Comparison of ENCODE assay signal across 12 cellular contexts in the genomic region with DNA sequence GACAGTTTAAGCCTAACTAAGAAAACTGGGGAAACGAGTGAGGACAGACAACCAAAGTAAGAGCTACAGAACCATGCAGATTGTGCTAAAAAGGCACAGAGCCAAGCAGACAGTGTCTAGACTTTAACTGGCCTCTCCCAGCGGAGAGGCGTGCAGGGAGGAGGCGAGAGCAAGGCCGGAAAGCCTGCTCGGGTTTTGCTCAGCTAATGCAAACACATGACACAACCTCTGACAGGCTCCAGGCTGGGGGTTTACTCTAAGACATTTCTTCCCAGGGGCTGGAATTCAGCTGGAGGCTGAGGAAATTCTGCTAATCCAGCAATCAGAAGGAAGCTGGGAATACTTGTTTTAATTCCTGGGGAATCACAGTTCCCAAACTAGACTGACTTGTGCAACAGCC. TPM values are rescaled to one million over a fixed set of nuclear protein-coding genes. Genes with fewer than 3 reads are reported as not detected.
DNase-seq lines count a peak whose midpoint lies in the region; ATAC-seq, FAIRE-seq and TF ChIP-seq lines count a peak whose summit lies in the region.
"Had no signal": no experiment of that assay in that cellular context is flagged by ENCODE, and none has a peak within 500 bp of the region (broad histone marks: within the 10 kb centered on the region; RNA-seq: fewer than 3 reads in every experiment).

No MANE protein-coding gene starts in this region.

- H3K36me3 ChIP-seq in HUES64 (ENCODE audit: insufficient read depth, low read length) (peaks cover 57% of the 10 kb centered on the region), endothelial cell of umbilical vein (ENCODE audit: control insufficient read depth in 2 of 2, extremely low read depth in 1 of 2, insufficient read depth in 2 of 2, low read length in 2 of 2) (peaks cover 4 to 11% of the 10 kb centered on the region in 2 experiments), skeletal muscle satellite cell (ENCODE audit: insufficient read depth, low read length) (peaks cover 80% of the 10 kb centered on the region)

- peak overlapping the region; percentile 64 for H3K4me2 ChIP-seq in endothelial cell of umbilical vein (ENCODE audit: insufficient read depth, low read length)
- peak overlapping the region; percentile 1 for H3K4me2 ChIP-seq in skeletal muscle satellite cell (ENCODE audit: low read length)

- POLR2A ChIA-PET in endothelial cell of umbilical vein (lab: Charles Lee), result interaction anchor here (1.1 kb wide), 2 partner anchors 10 to 12 kb away, joined by 4 to 10 read pairs; a partner anchor contains a TSS

- no peak for ATAC-seq in HG02870 (IDR thresholded peaks at IDR 0.05; ENCODE audit: unreplicated experiment)

- H3K27ac ChIP-seq in HUES64 (ENCODE audit: low read depth, low read length) (no peak overlapping the region), endothelial cell of umbilical vein (ENCODE audit: insufficient read depth, low read depth, low read length) (peak overlapping the region; percentile 91)

- CTCF ChIA-PET in endothelial cell of umbilical vein (lab: Charles Lee), result interaction anchor here (1.1 to 24.8 kb wide), 6 partner anchors 10 to 120 kb away, joined by 4 to 367 read pairs (median 8); a partner anchor contains a TSS
- CTCF ChIA-PET in activated naive CD4-positive, alpha-beta T cell treated with anti-CD3 and anti-CD28 coated beads, Interleukin-2, amount 10 ng/mL, durations not matched to agents 7 days and 5 days (lab: Charles Lee), result no interaction called here

- H3K4me1 Mint-ChIP-seq in activated naive CD4-positive, alpha-beta T cell treated with anti-CD3 and anti-CD28 coated beads, Interleukin-2, amount 10 ng/mL, durations not matched to agents 7 days and 5 days, result no peaks in the 10 kb centered on the region
- H3K4me1 Mint-ChIP-seq: IgD-negative memory B cell had no signal

- dilution Hi-C loops in endothelial cell of umbilical vein (cut with MboI; ENCODE audit: extremely low pct_ligation_motif_present, low sequenced_read_pairs), result no loop called here

- no peak overlapping the region for H2AFZ ChIP-seq in endothelial cell of umbilical vein (ENCODE audit: low read depth, low read length)

- no TSS peak for BruUV-seq in endothelial cell of umbilical vein (replicated peaks; lab: Mats Ljungman, UMichigan)

- H3K4me1 ChIP-seq in HUES64 (ENCODE audit: insufficient read depth, low read length), result peaks cover 39% of the 10 kb centered on the region
- peaks cover 66% of the 10 kb centered on the region for H3K4me1 ChIP-seq in endothelial cell of umbilical vein (ENCODE audit: control insufficient read depth, extremely low read depth, insufficient read depth, low read length)
- H3K4me1 ChIP-seq in skeletal muscle satellite cell (ENCODE audit: control insufficient read depth, insufficient read depth, low read length), result peaks cover 78% of the 10 kb centered on the region

- DNase-seq in endothelial cell of umbilical vein (ENCODE audit: low read depth, low spot score), result peak; percentile 95
- peak; percentile 79 for DNase-seq in left kidney (ENCODE audit: low read depth, low spot score)
- DNase-seq in activated naive CD4-positive, alpha-beta T cell treated with anti-CD3 and anti-CD28 coated beads, Interleukin-2, amount 10 ng/mL, durations not matched to agents 7 days and 5 days, result no peak
- DNase-seq in NCI-H2171 (lab: John Stamatoyannopoulos, UW), result no peak
- no peak for DNase-seq in GM19239 (ENCODE audit: insufficient read length, low spot score)
- DNase-seq: activated gamma-delta T cell; stimulated activated CD4-positive, alpha-beta T cell treated with anti-CD3 and anti-CD28 coated beads, Interleukin-4, amount 100 ng/mL, for 1 hour; T-helper 9 cell had no signal

- H4K20me1 ChIP-seq in endothelial cell of umbilical vein (replicated peaks; ENCODE audit: control insufficient read depth, extremely low read depth, insufficient read depth, low read length), result no peaks in the 10 kb centered on the region

- no peaks in the 10 kb centered on the region for H3K9me3 Mint-ChIP-seq in activated naive CD4-positive, alpha-beta T cell treated with anti-CD3 and anti-CD28 coated beads, Interleukin-2, amount 10 ng/mL, durations not matched to agents 7 days and 5 days

- H3K27me3 ChIP-seq in HUES64 (ENCODE audit: insufficient read depth, low read length) (no peaks in the 10 kb centered on the region), endothelial cell of umbilical vein (ENCODE audit: control insufficient read depth in 2 of 2, insufficient read depth in 2 of 2, low read length in 2 of 2) (no peaks in the 10 kb centered on the region), skeletal muscle satellite cell (ENCODE audit: control insufficient read depth, insufficient read depth, low read length) (no peaks in the 10 kb centered on the region)

- peaks cover 4% of the 10 kb centered on the region for H3K27me3 Mint-ChIP-seq in activated naive CD4-positive, alpha-beta T cell treated with anti-CD3 and anti-CD28 coated beads, Interleukin-2, amount 10 ng/mL, durations not matched to agents 7 days and 5 days

- FAIRE-seq in endothelial cell of umbilical vein (lab: Jason Lieb, UNC), result peak; percentile 97
- no peak for FAIRE-seq in GM19239 (lab: Jason Lieb, UNC)

- no peak overlapping the region for H3K27ac Mint-ChIP-seq in activated naive CD4-positive, alpha-beta T cell treated with anti-CD3 and anti-CD28 coated beads, Interleukin-2, amount 10 ng/mL, durations not matched to agents 7 days and 5 days
- H3K27ac Mint-ChIP-seq: IgD-negative memory B cell had no signal

- H3K9ac ChIP-seq in HUES64 (ENCODE audit: low read depth, low read length) (peak overlapping the region; percentile 2; the same call in 1 of the 2 replicates), endothelial cell of umbilical vein (replicated peaks; ENCODE audit: extremely low read depth, insufficient read depth, low read length) (peak overlapping the region; percentile 63), skeletal muscle satellite cell (ENCODE audit: low read depth, low read length) (no peak overlapping the region)

- peaks cover 78% of the 10 kb centered on the region for H3K79me2 ChIP-seq in endothelial cell of umbilical vein (ENCODE audit: control insufficient read depth, insufficient read depth, low read length)

- TF ChIP-seq CTCF in endothelial cell of umbilical vein (IDR thresholded peaks at IDR 0.05; ENCODE audit: extremely low read depth in 1 of 2, insufficient read depth in 1 of 2, low read depth in 1 of 2, low read length in 2 of 2), result no peak

- TF ChIP-seq POLR2A in endothelial cell of umbilical vein (IDR thresholded peaks at IDR 0.05; ENCODE audit: low read depth, low read length), result no peak

- H3K4me3 ChIP-seq in HUES64 (ENCODE audit: low read length), result no peak overlapping the region
- H3K4me3 ChIP-seq in endothelial cell of umbilical vein (replicated peaks in 1 of 3; ENCODE audit: insufficient read depth in 1 of 3, low read depth in 1 of 3, low read length in 3 of 3), result no peak overlapping the region
- no peak overlapping the region for H3K4me3 ChIP-seq in skeletal muscle satellite cell (ENCODE audit: low read length)

- H3K4me3 Mint-ChIP-seq in activated naive CD4-positive, alpha-beta T cell treated with anti-CD3 and anti-CD28 coated beads, Interleukin-2, amount 10 ng/mL, durations not matched to agents 7 days and 5 days, result no peak overlapping the region
- H3K4me3 Mint-ChIP-seq: IgD-negative memory B cell had no signal

- intact Hi-C loops in endothelial cell of umbilical vein (cut with micrococcal nuclease), result loop anchor here (1.0 to 5.0 kb wide), 4 partner anchors 9 to 347 kb away; a partner anchor contains a TSS

- no peaks in the 10 kb centered on the region for H3K36me3 Mint-ChIP-seq in activated naive CD4-positive, alpha-beta T cell treated with anti-CD3 and anti-CD28 coated beads, Interleukin-2, amount 10 ng/mL, durations not matched to agents 7 days and 5 days
- H3K36me3 Mint-ChIP-seq: IgD-negative memory B cell had no signal

- H3K9me3 ChIP-seq in HUES64 (ENCODE audit: insufficient read depth, low read depth, low read length) (no peaks in the 10 kb centered on the region), endothelial cell of umbilical vein (replicated peaks; ENCODE audit: control insufficient read depth, insufficient read depth, low read length) (no peaks in the 10 kb centered on the region), skeletal muscle satellite cell (replicated peaks; ENCODE audit: low read length) (no peaks in the 10 kb centered on the region)

- WGBS in HUES64, result 90% methylated on average over 6 of the region's 6 CpGs

- no peaks in the 10 kb centered on the region for H3K9me1 ChIP-seq in endothelial cell of umbilical vein (replicated peaks; ENCODE audit: control insufficient read depth, extremely low read depth, insufficient read depth, low read length)

TF ChIP-seq in endothelial cell of umbilical vein, 7 proteins besides CTCF, POLR2A, EP300 and RAD21:
- TF ChIP-seq EZH2 (IDR thresholded peaks at IDR 0.05; ENCODE audit: borderline replicate concordance, low read depth, low read length, severe bottlenecking) (no peak), JUN (IDR thresholded peaks at IDR 0.05; ENCODE audit: borderline replicate concordance, insufficient read depth, insufficient read length, low read depth) (peak; percentile 11), FOS (IDR thresholded peaks at IDR 0.05; ENCODE audit: borderline replicate concordance, insufficient read depth, low read length) (peak; percentile 27), MYC (IDR thresholded peaks at IDR 0.05; ENCODE audit: low read depth, low read length) (peak; percentile 8), GATA2 (IDR thresholded peaks at IDR 0.05; ENCODE audit: insufficient read depth, insufficient read length, low read depth, low read length) (peak; percentile 17), POLR2AphosphoS5 (IDR thresholded peaks at IDR 0.05; ENCODE audit: insufficient read depth, low read depth, low read length) (peak; percentile 76)
- TF ChIP-seq, protein P1, sequence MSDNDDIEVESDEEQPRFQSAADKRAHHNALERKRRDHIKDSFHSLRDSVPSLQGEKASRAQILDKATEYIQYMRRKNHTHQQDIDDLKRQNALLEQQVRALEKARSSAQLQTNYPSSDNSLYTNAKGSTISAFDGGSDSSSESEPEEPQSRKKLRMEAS (IDR thresholded peaks at IDR 0.05; ENCODE audit: insufficient read depth, insufficient read length), result peak; percentile 45
TF ChIP-seq in endothelial cell of umbilical vein: peak in this region for 6.

RNA-seq across cellular contexts. Expression of a gene that starts 11.8 kb away (rescaled TPM):
- polyA plus RNA-seq in HUES64 (2013, experiment 1 of 2), result 142 TPM
- polyA plus RNA-seq in HUES64 (2013, experiment 2 of 2), result 186 TPM
- 522 and 562 TPM in 2 replicates for total RNA-seq in endothelial cell of umbilical vein
- polyA plus RNA-seq in endothelial cell of umbilical vein, result 235 and 237 TPM in 2 replicates
- 250 and 312 TPM in 2 replicates for polyA plus RNA-seq in endothelial cell of umbilical vein (2011; cell fraction: cytosol; rRNA removed)
- polyA plus RNA-seq in endothelial cell of umbilical vein (2011; cell fraction: nucleus; rRNA removed), result 299 and 313 TPM in 2 replicates
- polyA plus RNA-seq in endothelial cell of umbilical vein (2012), result 670 and 901 TPM in 2 replicates
- polyA minus RNA-seq in endothelial cell of umbilical vein, result 697 and 971 TPM in 2 replicates
- 5.9 TPM for polyA minus RNA-seq in endothelial cell of umbilical vein (2011; cell fraction: cytosol; rRNA and poly(A)+ RNA removed)
- 149 and 281 TPM in 2 replicates for polyA minus RNA-seq in endothelial cell of umbilical vein (2011; cell fraction: nucleus; rRNA and poly(A)+ RNA removed)
- 667 and 754 TPM in 2 replicates for total RNA-seq in skeletal muscle satellite cell (2012; rRNA removed)
- polyA plus RNA-seq: IgD-negative memory B cell had no signal

Comparison
In these comparisons a context has a peak if more than half of its experiments do, and no peak if none do; other contexts are left out.
1. DNase-seq: peak in endothelial cell of umbilical vein (single experiment) and left kidney (single experiment); none in activated naive CD4-positive, alpha-beta T cell treated with anti-CD3 and anti-CD28 coated beads, Interleukin-2, amount 10 ng/mL, durations not matched to agents 7 days and 5 days (single experiment), NCI-H2171 (single experiment) and GM19239 (single experiment).